ENCODE assay signal across 16 cellular contexts in genomic region chr16:89418352-89418751, GRCh38.
"Had no signal": no experiment of that assay in that cellular context is flagged by ENCODE, and none has a peak within 500 bp of the region (broad histone marks: within the 10 kb centered on the region; RNA-seq: fewer than 3 reads in every experiment).

No MANE protein-coding gene starts in this region.

- H3K9me3 ChIP-seq: ascending aorta, prostate gland, stomach, uterus had no signal

- H3K27ac ChIP-seq: ascending aorta, dorsolateral prefrontal cortex, prostate gland, stomach, uterus had no signal

- H3K36me3 Mint-ChIP-seq: naive B cell had no signal

- H3K27me3 ChIP-seq: ascending aorta, dorsolateral prefrontal cortex, stomach, uterus had no signal

- DNase-seq: activated CD8-positive, alpha-beta memory T cell treated with anti-CD3 and anti-CD28 coated beads for 24 hours; activated effector memory CD4-positive, alpha-beta T cell treated with anti-CD3 and anti-CD28 coated beads, Interleukin-2, amount 50 U/mL, for 16 hours; dorsolateral prefrontal cortex; immature natural killer cell; naive B cell; occipital lobe; stimulated activated CD4-positive, alpha-beta T cell treated with anti-CD3 and anti-CD28 coated beads, Interleukin-4, amount 100 ng/mL, for 1 hour; stimulated activated CD8-positive, alpha-beta memory T cell treated with anti-CD3 and anti-CD28 coated beads, Interleukin-4, amount 100 ng/mL, for 48 hours; stomach; uterus had no signal

- H3K27me3 Mint-ChIP-seq: naive B cell had no signal

- H3K4me3 ChIP-seq: ascending aorta, dorsolateral prefrontal cortex, lung, prostate gland, stomach, uterus had no signal

- H3K9me3 Mint-ChIP-seq: immature natural killer cell, naive B cell had no signal

- FAIRE-seq: bronchial epithelial cell had no signal

- ATAC-seq: activated CD4-positive, CD25-positive, alpha-beta regulatory T cell treated with anti-CD3 and anti-CD28 coated beads, Interleukin-2, amount 50 U/mL, for 24 hours; esophagus mucosa had no signal

- H3K36me3 ChIP-seq: ascending aorta, prostate gland, uterus had no signal

- H3K27ac Mint-ChIP-seq: immature natural killer cell had no signal
